ENCODE assay signal across 10 cellular contexts in the genomic region with DNA sequence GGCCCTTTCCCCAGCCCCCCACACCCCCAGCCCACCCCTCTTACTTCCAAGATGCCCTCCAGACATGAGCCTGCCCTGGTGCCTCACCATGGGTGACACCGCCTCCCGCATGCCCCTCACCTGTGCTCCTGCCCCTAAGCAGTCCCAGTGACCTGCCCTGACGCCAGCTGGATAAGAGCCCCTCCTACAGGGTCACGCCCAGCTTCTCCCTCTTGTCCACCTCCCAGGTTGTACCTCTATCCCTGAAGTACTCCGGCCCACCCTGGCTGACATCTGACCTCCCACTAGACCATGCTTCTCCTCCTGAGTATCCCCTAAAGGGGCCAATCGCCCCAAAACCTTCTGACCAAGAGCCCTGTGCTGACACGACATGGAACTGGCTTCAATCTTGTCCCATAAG. TPM values are rescaled to one million over a fixed set of nuclear protein-coding genes. Genes with fewer than 3 reads are reported as not detected.
A peak's percentile ranks its signal among the peaks of the same experiment; 100 is the strongest.
DNase-seq lines count a peak whose midpoint lies in the region; TF ChIP-seq lines count a peak whose summit lies in the region.
"Had no signal": no experiment of that assay in that cellular context is flagged by ENCODE, and none has a peak within 500 bp of the region (broad histone marks: within the 10 kb centered on the region; RNA-seq: fewer than 3 reads in every experiment).

No MANE protein-coding gene starts in this region.

- no peaks in the 10 kb centered on the region for H3K36me3 ChIP-seq in DOHH2 (ENCODE audit: control insufficient read depth, low read length)
- H3K36me3 ChIP-seq in breast epithelium, result no peaks in the 10 kb centered on the region
- no peaks in the 10 kb centered on the region for H3K36me3 ChIP-seq in neural cell (ENCODE audit: insufficient read depth, low read length)
- H3K36me3 ChIP-seq: gastroesophageal sphincter, tibial nerve had no signal

- intact Hi-C loops in breast epithelium (cut with DNase I; ENCODE audit: low total_unique reads), result no loop called here

- TF ChIP-seq POLR2A in breast epithelium (IDR thresholded peaks at IDR 0.05), result no peak

- H3K4me1 ChIP-seq in DOHH2 (ENCODE audit: control insufficient read depth, low read length), result peaks cover 38% of the 10 kb centered on the region
- H3K4me1 ChIP-seq in breast epithelium, result peaks cover 0 to 5% of the 10 kb centered on the region in 2 donors

- TF ChIP-seq RAD21 in neural cell (conservative IDR thresholded peaks at IDR 0.05), result no peak

- H3K79me2 ChIP-seq in DOHH2 (ENCODE audit: control insufficient read depth, low read length) (no peaks in the 10 kb centered on the region), neural cell (replicated peaks; ENCODE audit: insufficient read depth, low read length) (no peaks in the 10 kb centered on the region)

- no peak for TF ChIP-seq EP300 in neural cell (conservative IDR thresholded peaks at IDR 0.05; ENCODE audit: poor library complexity, severe bottlenecking)

- H4K20me1 ChIP-seq in DOHH2 (ENCODE audit: control insufficient read depth, insufficient read depth, low read depth, low read length), result no peaks in the 10 kb centered on the region
- H4K20me1 ChIP-seq in neural cell (ENCODE audit: insufficient read depth), result no peaks in the 10 kb centered on the region

- TF ChIP-seq CTCF in DOHH2 (IDR thresholded peaks at IDR 0.05; ENCODE audit: low read depth, low read length, poor library complexity, severe bottlenecking), result no peak
- no peak for TF ChIP-seq CTCF in breast epithelium (IDR thresholded peaks at IDR 0.05)
- no peak for TF ChIP-seq CTCF in neural cell (IDR thresholded peaks at IDR 0.05; ENCODE audit: poor library complexity, severe bottlenecking)

- no peaks in the 10 kb centered on the region for H3K9me3 ChIP-seq in DOHH2 (ENCODE audit: control insufficient read depth, insufficient read depth, low read length)
- H3K9me3 ChIP-seq in breast epithelium, result no peaks in the 10 kb centered on the region
- H3K9me3 ChIP-seq in neural cell (ENCODE audit: low read length), result no peaks in the 10 kb centered on the region
- H3K9me3 ChIP-seq: gastroesophageal sphincter, tibial nerve had no signal

- no peak overlapping the region for H2AFZ ChIP-seq in neural cell (ENCODE audit: low read depth, low read length)

- peaks cover 10% of the 10 kb centered on the region for H3K27me3 ChIP-seq in DOHH2 (ENCODE audit: control insufficient read depth, low read length)
- H3K27me3 ChIP-seq in breast epithelium, result peaks cover 0 to 7% of the 10 kb centered on the region in 2 donors
- H3K27me3 ChIP-seq in neural cell (ENCODE audit: insufficient read depth, low read depth, low read length), result no peaks in the 10 kb centered on the region

- H3K9me2 ChIP-seq in DOHH2 (replicated peaks; ENCODE audit: control insufficient read depth, low read length), result no peaks in the 10 kb centered on the region
- no peaks in the 10 kb centered on the region for H3K9me2 ChIP-seq in neural cell (ENCODE audit: insufficient read depth, low read length)

- H3K4me3 ChIP-seq in DOHH2 (ENCODE audit: low read length), result peak overlapping the region; percentile 76
- peak overlapping the region; percentile 52 for H3K4me3 ChIP-seq in Jurkat, Clone E6-1 (ENCODE audit: low read length)
- peak overlapping the region in 2 of 3 donors; percentile 48 to 65 for H3K4me3 ChIP-seq in breast epithelium
- peak overlapping the region; percentile 68 for H3K4me3 ChIP-seq in neural cell (ENCODE audit: low read length)

- H3K4me2 ChIP-seq in DOHH2 (ENCODE audit: low read length), result peak overlapping the region; percentile 72
- H3K4me2 ChIP-seq in neural cell (ENCODE audit: low read length), result no peak overlapping the region

- H3K27ac ChIP-seq in DOHH2 (ENCODE audit: low read depth, low read length) (no peak overlapping the region), breast epithelium (no peak overlapping the region), neural cell (ENCODE audit: low read length) (no peak overlapping the region)

- H3K9ac ChIP-seq in neural cell (ENCODE audit: low read length), result no peak overlapping the region

- H3F3A ChIP-seq in DOHH2 (ENCODE audit: control insufficient read depth, insufficient read depth) (peaks cover 15% of the 10 kb centered on the region), neural cell (ENCODE audit: insufficient read depth, low read length, poor library complexity, severe bottlenecking) (no peaks in the 10 kb centered on the region)

- DNase-seq in Jurkat, Clone E6-1 (ENCODE audit: low read depth, low spot score), result no peak
- no peak for DNase-seq in breast epithelium (ENCODE audit: low spot score in 2 of 2)
- DNase-seq in mesenteric fat pad (ENCODE audit: low spot score), result no peak
- no peak for DNase-seq in putamen (ENCODE audit: low spot score)
- no peak for DNase-seq in SW480 (ENCODE audit: low spot score)
- DNase-seq in NCI-H187 treated with DMSO at 0.1 percent for 48 hours (lab: John Stamatoyannopoulos, UW), result no peak

TF ChIP-seq in neural cell, 6 proteins besides CTCF, POLR2A, EP300 and RAD21:
- TF ChIP-seq, protein P1, sequence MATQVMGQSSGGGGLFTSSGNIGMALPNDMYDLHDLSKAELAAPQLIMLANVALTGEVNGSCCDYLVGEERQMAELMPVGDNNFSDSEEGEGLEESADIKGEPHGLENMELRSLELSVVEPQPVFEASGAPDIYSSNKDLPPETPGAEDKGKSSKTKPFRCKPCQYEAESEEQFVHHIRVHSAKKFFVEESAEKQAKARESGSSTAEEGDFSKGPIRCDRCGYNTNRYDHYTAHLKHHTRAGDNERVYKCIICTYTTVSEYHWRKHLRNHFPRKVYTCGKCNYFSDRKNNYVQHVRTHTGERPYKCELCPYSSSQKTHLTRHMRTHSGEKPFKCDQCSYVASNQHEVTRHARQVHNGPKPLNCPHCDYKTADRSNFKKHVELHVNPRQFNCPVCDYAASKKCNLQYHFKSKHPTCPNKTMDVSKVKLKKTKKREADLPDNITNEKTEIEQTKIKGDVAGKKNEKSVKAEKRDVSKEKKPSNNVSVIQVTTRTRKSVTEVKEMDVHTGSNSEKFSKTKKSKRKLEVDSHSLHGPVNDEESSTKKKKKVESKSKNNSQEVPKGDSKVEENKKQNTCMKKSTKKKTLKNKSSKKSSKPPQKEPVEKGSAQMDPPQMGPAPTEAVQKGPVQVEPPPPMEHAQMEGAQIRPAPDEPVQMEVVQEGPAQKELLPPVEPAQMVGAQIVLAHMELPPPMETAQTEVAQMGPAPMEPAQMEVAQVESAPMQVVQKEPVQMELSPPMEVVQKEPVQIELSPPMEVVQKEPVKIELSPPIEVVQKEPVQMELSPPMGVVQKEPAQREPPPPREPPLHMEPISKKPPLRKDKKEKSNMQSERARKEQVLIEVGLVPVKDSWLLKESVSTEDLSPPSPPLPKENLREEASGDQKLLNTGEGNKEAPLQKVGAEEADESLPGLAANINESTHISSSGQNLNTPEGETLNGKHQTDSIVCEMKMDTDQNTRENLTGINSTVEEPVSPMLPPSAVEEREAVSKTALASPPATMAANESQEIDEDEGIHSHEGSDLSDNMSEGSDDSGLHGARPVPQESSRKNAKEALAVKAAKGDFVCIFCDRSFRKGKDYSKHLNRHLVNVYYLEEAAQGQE (IDR thresholded peaks at IDR 0.05; ENCODE audit: borderline replicate concordance), result no peak
- TF ChIP-seq EZH2 (IDR thresholded peaks at IDR 0.05; ENCODE audit: borderline replicate concordance, insufficient read depth, low read length, poor library complexity, severe bottlenecking) (no peak), MXI1 (conservative IDR thresholded peaks at IDR 0.05; ENCODE audit: poor library complexity, severe bottlenecking) (no peak), TAF1 (IDR thresholded peaks at IDR 0.05; ENCODE audit: low read depth) (no peak), SMC3 (conservative IDR thresholded peaks at IDR 0.05; ENCODE audit: poor library complexity) (no peak), POLR2AphosphoS5 (IDR thresholded peaks at IDR 0.05) (no peak)

RNA-seq across cellular contexts. Expression of a gene that starts 51.3 kb away (rescaled TPM):
- polyA plus RNA-seq in Jurkat, Clone E6-1 (2012; ENCODE audit: insufficient read depth, insufficient read length), result 35.3 TPM
- 10 to 100 TPM; 45.1 to 99.9 (median 57.0) TPM for total RNA-seq in breast epithelium
- 18.8 and 26.4 TPM in 2 replicates for polyA plus RNA-seq in neural cell
- polyA minus RNA-seq in neural cell, result 17.0 and 18.3 TPM in 2 replicates
- 117 TPM for total RNA-seq in mesenteric fat pad
